Comparison of ENCODE assay signal across 31 cellular contexts in genomic region chr4:30614771-30615170, GRCh38.
"Had no signal": no experiment of that assay in that cellular context is flagged by ENCODE, and none has a peak within 500 bp of the region (broad histone marks: within the 10 kb centered on the region; RNA-seq: fewer than 3 reads in every experiment).

No MANE protein-coding gene starts in this region.

- H3K27me3 Mint-ChIP-seq: naive thymus-derived CD8-positive, alpha-beta T cell; natural killer cell treated with Interleukin-12 subunit alpha and Interleukin-12 subunit beta and Interleukin-15 and Interleukin-18, amount 100 ng/mL, for 72 hours; stimulated activated memory B cell treated with anti-CD40 and anti-IgM and Interleukin-4, amounts not matched to agents 10 μg/mL and 1 μg/mL and 100 μg/mL, for 72 hours; stimulated activated naive CD8-positive, alpha-beta T cell treated with anti-CD3 and anti-CD28 coated beads, Interleukin-15, amount 100 ng/mL, for 72 hours; type B pancreatic cell had no signal

- H3K4me3 Mint-ChIP-seq: naive thymus-derived CD8-positive, alpha-beta T cell; natural killer cell treated with Interleukin-12 subunit alpha and Interleukin-12 subunit beta and Interleukin-15 and Interleukin-18, amount 100 ng/mL, for 72 hours; nephron progenitor cell; neural crest cell; stimulated activated memory B cell treated with anti-CD40 and anti-IgM and Interleukin-4, amounts not matched to agents 10 μg/mL and 1 μg/mL and 100 μg/mL, for 72 hours; stimulated activated naive CD8-positive, alpha-beta T cell treated with anti-CD3 and anti-CD28 coated beads, Interleukin-15, amount 100 ng/mL, for 72 hours; type B pancreatic cell had no signal

- H3K9me3 Mint-ChIP-seq: nephron progenitor cell; stimulated activated memory B cell treated with anti-CD40 and anti-IgM and Interleukin-4, amounts not matched to agents 10 μg/mL and 1 μg/mL and 100 μg/mL, for 72 hours; type B pancreatic cell had no signal

- ATAC-seq: naive thymus-derived CD8-positive, alpha-beta T cell; natural killer cell treated with Interleukin-12 subunit alpha and Interleukin-12 subunit beta and Interleukin-15 and Interleukin-18, amount 100 ng/mL, for 72 hours; pancreas; right cardiac atrium; right lobe of liver; stimulated activated memory B cell treated with anti-CD40 and anti-IgM and Interleukin-4, amounts not matched to agents 10 μg/mL and 1 μg/mL and 100 μg/mL, for 72 hours; stimulated activated naive CD8-positive, alpha-beta T cell treated with anti-CD3 and anti-CD28 coated beads, Interleukin-15, amount 100 ng/mL, for 72 hours; stimulated activated naive CD8-positive, alpha-beta T cell treated with anti-CD3 and anti-CD28 coated beads, Interleukin-15, Interleukin-2, amounts not matched to agents 100 U/mL and 50 U/mL, for 24 hours; upper lobe of right lung had no signal

- H3K27me3 ChIP-seq: neutrophil, pancreas, right lobe of liver, sigmoid colon, spleen, suprapubic skin, testis, tibial artery, transverse colon, upper lobe of right lung, vagina had no signal

- H3K36me3 ChIP-seq: neutrophil, pancreas, prostate gland, right lobe of liver, sigmoid colon, spleen, suprapubic skin, tibial artery, transverse colon, upper lobe of right lung, vagina had no signal

- DNase-seq: naive thymus-derived CD8-positive, alpha-beta T cell; nephron progenitor cell; nucleus accumbens; pancreas; right cardiac atrium; right lobe of liver; sigmoid colon; spleen; stimulated activated CD4-positive, alpha-beta T cell treated with anti-CD3 and anti-CD28 coated beads, Interleukin-12 subunit alpha, Interleukin-12 subunit beta, amount 100 ng/mL, for 4 hours; stimulated activated CD4-positive, alpha-beta T cell treated with anti-CD3 and anti-CD28 coated beads, Interleukin-1b, Interleukin-23, amount 100 ng/mL, for 48 hours; stimulated activated CD4-positive, alpha-beta T cell treated with anti-CD3 and anti-CD28 coated beads, Interleukin-4, amount 100 ng/mL, for 1 hour; stimulated activated CD4-positive, alpha-beta T cell treated with anti-CD3 and anti-CD28 coated beads, Interleukin-4, amount 100 ng/mL, for 4 hours; stimulated activated CD8-positive, alpha-beta memory T cell treated with anti-CD3 and anti-CD28 coated beads, Interleukin-4, amount 100 ng/mL, for 48 hours; stimulated activated naive CD4-positive, alpha-beta T cell; stimulated activated naive CD8-positive, alpha-beta T cell treated with anti-CD3 and anti-CD28 coated beads, Interleukin-15, amount 100 ng/mL, for 72 hours; stimulated activated naive CD8-positive, alpha-beta T cell treated with anti-CD3 and anti-CD28 coated beads, Interleukin-15, Interleukin-2, amounts not matched to agents 100 U/mL and 50 U/mL, for 24 hours; substantia nigra; testis; tibial artery; transverse colon; upper lobe of right lung had no signal

- H3K4me3 ChIP-seq: pancreas, prostate gland, right lobe of liver, sigmoid colon, skin epidermis, smooth muscle cell, spleen, suprapubic skin, testis, tibial artery, transverse colon, upper lobe of right lung, vagina had no signal

- H3K9me3 ChIP-seq: neutrophil, pancreas, prostate gland, right lobe of liver, sigmoid colon, suprapubic skin, testis, tibial artery, transverse colon, upper lobe of right lung, vagina had no signal

- FAIRE-seq: pancreas had no signal

- H3K4me1 ChIP-seq: pancreas, prostate gland, right lobe of liver, sigmoid colon, spleen, suprapubic skin, testis, tibial artery, upper lobe of right lung, vagina had no signal

- H3K4me1 Mint-ChIP-seq: naive thymus-derived CD8-positive, alpha-beta T cell; nephron progenitor cell; neural crest cell; stimulated activated memory B cell treated with anti-CD40 and anti-IgM and Interleukin-4, amounts not matched to agents 10 μg/mL and 1 μg/mL and 100 μg/mL, for 72 hours; stimulated activated naive CD8-positive, alpha-beta T cell treated with anti-CD3 and anti-CD28 coated beads, Interleukin-15, amount 100 ng/mL, for 72 hours had no signal

- H3K27ac ChIP-seq: neutrophil, pancreas, prostate gland, right lobe of liver, sigmoid colon, skin epidermis, spleen, suprapubic skin, testis, tibial artery, transverse colon, upper lobe of right lung, vagina had no signal

- H3K27ac Mint-ChIP-seq: naive thymus-derived CD8-positive, alpha-beta T cell; natural killer cell treated with Interleukin-12 subunit alpha and Interleukin-12 subunit beta and Interleukin-15 and Interleukin-18, amount 100 ng/mL, for 72 hours; nephron progenitor cell; stimulated activated memory B cell treated with anti-CD40 and anti-IgM and Interleukin-4, amounts not matched to agents 10 μg/mL and 1 μg/mL and 100 μg/mL, for 72 hours; stimulated activated naive CD8-positive, alpha-beta T cell treated with anti-CD3 and anti-CD28 coated beads, Interleukin-15, amount 100 ng/mL, for 72 hours; type B pancreatic cell had no signal

- H3K36me3 Mint-ChIP-seq: naive thymus-derived CD8-positive, alpha-beta T cell; natural killer cell treated with Interleukin-12 subunit alpha and Interleukin-12 subunit beta and Interleukin-15 and Interleukin-18, amount 100 ng/mL, for 72 hours; stimulated activated memory B cell treated with anti-CD40 and anti-IgM and Interleukin-4, amounts not matched to agents 10 μg/mL and 1 μg/mL and 100 μg/mL, for 72 hours; type B pancreatic cell had no signal
